In the genomic region with DNA sequence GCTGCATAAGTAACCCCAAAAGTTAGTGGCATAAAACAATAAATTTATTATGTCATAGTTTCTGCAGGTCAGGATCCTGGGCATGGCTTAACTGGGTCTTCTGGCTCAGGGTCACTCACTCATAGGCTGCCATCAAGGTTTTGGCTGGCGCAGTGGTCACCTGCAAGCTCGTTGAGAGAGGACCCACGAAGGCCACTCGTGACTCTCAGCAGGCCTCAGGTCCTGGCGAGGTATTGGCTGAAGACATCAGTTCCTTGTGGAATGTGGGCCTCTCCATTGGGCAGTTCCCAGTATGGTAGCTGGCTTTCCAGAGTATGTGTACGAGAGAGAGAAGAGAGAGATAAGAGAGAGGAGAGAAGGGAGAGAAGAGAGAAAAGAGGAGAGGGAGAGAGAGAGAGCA, we compare ENCODE assay signal across 1 cellular context.
TF ChIP-seq lines count a peak whose summit lies in the region.

No MANE protein-coding gene starts in this region.

TF ChIP-seq in IMR-90, 13 proteins besides CTCF, POLR2A, EP300 and RAD21 (continued from another document):
- no peak for TF ChIP-seq ELK1 (IDR thresholded peaks at IDR 0.05; ENCODE audit: borderline replicate concordance, low read depth, low read length)
